In the genomic region with DNA sequence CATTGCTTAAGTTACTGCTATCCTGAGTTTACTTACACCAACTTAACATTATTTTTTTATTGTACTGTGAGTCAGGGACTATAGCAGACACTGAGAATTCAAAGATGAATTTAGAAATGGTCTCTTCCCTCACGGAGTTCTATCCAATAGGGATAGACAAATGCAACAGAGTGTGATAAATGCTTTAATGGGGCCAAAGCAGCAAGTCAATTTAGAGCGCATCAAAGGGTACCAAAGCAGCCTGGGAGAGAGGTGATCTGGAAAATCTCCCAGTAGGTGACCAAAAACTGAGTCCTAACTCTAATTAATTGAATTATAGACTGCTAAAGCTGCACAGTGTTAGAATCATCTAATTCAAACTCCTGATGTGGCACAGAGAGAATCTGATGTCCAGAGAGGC, we compare ENCODE assay signal across 1 cellular context.
TF ChIP-seq lines count a peak whose summit lies in the region.

No MANE protein-coding gene starts in this region.

TF ChIP-seq in neural cell, 6 proteins besides CTCF, POLR2A, EP300 and RAD21 (continued from another document):
- TF ChIP-seq, protein P1, sequence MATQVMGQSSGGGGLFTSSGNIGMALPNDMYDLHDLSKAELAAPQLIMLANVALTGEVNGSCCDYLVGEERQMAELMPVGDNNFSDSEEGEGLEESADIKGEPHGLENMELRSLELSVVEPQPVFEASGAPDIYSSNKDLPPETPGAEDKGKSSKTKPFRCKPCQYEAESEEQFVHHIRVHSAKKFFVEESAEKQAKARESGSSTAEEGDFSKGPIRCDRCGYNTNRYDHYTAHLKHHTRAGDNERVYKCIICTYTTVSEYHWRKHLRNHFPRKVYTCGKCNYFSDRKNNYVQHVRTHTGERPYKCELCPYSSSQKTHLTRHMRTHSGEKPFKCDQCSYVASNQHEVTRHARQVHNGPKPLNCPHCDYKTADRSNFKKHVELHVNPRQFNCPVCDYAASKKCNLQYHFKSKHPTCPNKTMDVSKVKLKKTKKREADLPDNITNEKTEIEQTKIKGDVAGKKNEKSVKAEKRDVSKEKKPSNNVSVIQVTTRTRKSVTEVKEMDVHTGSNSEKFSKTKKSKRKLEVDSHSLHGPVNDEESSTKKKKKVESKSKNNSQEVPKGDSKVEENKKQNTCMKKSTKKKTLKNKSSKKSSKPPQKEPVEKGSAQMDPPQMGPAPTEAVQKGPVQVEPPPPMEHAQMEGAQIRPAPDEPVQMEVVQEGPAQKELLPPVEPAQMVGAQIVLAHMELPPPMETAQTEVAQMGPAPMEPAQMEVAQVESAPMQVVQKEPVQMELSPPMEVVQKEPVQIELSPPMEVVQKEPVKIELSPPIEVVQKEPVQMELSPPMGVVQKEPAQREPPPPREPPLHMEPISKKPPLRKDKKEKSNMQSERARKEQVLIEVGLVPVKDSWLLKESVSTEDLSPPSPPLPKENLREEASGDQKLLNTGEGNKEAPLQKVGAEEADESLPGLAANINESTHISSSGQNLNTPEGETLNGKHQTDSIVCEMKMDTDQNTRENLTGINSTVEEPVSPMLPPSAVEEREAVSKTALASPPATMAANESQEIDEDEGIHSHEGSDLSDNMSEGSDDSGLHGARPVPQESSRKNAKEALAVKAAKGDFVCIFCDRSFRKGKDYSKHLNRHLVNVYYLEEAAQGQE (IDR thresholded peaks at IDR 0.05; ENCODE audit: borderline replicate concordance) = no peak
- no peak for TF ChIP-seq SMC3 (conservative IDR thresholded peaks at IDR 0.05; ENCODE audit: poor library complexity)
TF ChIP-seq in neural cell: peak in this region for 0.
